Comparison of ENCODE assay signal across 1 cellular context in the genomic region with DNA sequence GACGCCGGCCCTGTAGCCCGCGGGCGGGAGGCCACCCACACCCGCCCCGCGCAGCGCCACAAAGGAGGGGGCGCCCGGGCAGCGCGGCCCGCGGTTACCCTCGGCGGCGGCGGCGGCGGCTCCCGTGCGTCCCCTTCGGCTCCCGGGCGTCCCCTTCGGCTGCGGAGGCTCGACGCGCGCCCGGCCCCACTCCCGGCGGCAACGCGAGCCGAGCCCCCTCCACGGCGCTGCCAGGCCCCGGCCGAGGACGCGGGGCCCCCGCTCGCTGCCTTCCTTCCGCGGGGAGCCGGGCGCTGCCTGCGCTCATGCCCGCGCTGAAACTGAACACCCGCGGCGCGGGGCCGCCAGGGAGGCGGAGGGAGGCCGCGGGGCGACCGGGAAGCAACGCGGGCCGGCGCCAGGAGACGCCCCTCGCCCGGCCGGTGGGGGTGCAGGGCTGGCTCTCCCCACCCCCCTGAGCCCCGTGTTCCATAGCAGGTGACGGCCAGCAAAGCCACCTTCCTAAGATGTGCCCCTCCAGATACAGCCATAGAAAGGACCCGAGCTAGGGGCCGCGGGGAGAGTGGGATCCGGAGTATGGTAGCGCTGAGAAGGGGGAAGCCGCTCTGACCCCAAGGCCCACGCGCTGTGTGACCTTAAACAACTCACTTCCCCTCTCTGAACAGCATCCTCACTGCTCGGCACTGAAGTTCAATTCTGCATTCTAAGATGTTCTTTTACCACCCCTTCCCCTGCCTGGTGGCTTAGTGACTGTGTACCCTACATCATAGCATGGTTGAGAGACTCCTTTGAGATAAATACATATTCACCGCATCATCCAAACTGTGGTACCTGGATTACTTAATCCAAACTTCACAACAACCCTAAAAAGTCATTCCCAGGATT.
TF ChIP-seq lines count a peak whose summit lies in the region.

No MANE protein-coding gene starts in this region.

TF ChIP-seq in HepG2, 621 proteins besides CTCF, POLR2A, EP300 and RAD21 (continued from another document and continues in another):
- TF ChIP-seq, protein P1, sequence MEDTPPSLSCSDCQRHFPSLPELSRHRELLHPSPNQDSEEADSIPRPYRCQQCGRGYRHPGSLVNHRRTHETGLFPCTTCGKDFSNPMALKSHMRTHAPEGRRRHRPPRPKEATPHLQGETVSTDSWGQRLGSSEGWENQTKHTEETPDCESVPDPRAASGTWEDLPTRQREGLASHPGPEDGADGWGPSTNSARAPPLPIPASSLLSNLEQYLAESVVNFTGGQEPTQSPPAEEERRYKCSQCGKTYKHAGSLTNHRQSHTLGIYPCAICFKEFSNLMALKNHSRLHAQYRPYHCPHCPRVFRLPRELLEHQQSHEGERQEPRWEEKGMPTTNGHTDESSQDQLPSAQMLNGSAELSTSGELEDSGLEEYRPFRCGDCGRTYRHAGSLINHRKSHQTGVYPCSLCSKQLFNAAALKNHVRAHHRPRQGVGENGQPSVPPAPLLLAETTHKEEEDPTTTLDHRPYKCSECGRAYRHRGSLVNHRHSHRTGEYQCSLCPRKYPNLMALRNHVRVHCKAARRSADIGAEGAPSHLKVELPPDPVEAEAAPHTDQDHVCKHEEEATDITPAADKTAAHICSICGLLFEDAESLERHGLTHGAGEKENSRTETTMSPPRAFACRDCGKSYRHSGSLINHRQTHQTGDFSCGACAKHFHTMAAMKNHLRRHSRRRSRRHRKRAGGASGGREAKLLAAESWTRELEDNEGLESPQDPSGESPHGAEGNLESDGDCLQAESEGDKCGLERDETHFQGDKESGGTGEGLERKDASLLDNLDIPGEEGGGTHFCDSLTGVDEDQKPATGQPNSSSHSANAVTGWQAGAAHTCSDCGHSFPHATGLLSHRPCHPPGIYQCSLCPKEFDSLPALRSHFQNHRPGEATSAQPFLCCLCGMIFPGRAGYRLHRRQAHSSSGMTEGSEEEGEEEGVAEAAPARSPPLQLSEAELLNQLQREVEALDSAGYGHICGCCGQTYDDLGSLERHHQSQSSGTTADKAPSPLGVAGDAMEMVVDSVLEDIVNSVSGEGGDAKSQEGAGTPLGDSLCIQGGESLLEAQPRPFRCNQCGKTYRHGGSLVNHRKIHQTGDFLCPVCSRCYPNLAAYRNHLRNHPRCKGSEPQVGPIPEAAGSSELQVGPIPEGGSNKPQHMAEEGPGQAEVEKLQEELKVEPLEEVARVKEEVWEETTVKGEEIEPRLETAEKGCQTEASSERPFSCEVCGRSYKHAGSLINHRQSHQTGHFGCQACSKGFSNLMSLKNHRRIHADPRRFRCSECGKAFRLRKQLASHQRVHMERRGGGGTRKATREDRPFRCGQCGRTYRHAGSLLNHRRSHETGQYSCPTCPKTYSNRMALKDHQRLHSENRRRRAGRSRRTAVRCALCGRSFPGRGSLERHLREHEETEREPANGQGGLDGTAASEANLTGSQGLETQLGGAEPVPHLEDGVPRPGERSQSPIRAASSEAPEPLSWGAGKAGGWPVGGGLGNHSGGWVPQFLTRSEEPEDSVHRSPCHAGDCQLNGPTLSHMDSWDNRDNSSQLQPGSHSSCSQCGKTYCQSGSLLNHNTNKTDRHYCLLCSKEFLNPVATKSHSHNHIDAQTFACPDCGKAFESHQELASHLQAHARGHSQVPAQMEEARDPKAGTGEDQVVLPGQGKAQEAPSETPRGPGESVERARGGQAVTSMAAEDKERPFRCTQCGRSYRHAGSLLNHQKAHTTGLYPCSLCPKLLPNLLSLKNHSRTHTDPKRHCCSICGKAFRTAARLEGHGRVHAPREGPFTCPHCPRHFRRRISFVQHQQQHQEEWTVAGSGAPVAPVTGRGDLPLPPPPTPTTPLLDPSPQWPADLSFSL (CRISPR knock-in tag; IDR thresholded peaks at IDR 0.05) = no peak
- TF ChIP-seq ZNF563 (CRISPR knock-in tag; IDR thresholded peaks at IDR 0.05) = peak; percentile 21; the same call in 1 of the 2 replicates
- no peak for TF ChIP-seq MED13 (CRISPR knock-in tag; IDR thresholded peaks at IDR 0.05)
- TF ChIP-seq MYNN (CRISPR knock-in tag; IDR thresholded peaks at IDR 0.05; ENCODE audit: low read depth) = 0 out of 2 replicates have a peak, but pooled peaks have one; percentile 34
- TF ChIP-seq KLF13 (CRISPR knock-in tag; IDR thresholded peaks at IDR 0.05) = no peak
- TF ChIP-seq ZNF75D (CRISPR knock-in tag; IDR thresholded peaks at IDR 0.05; ENCODE audit: borderline replicate concordance) = no peak
- TF ChIP-seq ZNF3 (CRISPR knock-in tag; IDR thresholded peaks at IDR 0.05) = no peak
- 0 out of 2 replicates have a peak, but pooled peaks have one; percentile 50 for TF ChIP-seq ARHGAP35 (CRISPR knock-in tag; IDR thresholded peaks at IDR 0.05; ENCODE audit: borderline replicate concordance)
- TF ChIP-seq ZNF317 (CRISPR knock-in tag; IDR thresholded peaks at IDR 0.05) = no peak
- TF ChIP-seq ELF4 (CRISPR knock-in tag; IDR thresholded peaks at IDR 0.05; ENCODE audit: borderline replicate concordance) = no peak
- 0 out of 2 replicates have a peak, but pooled peaks have one; percentile 53 for TF ChIP-seq KDM1A (CRISPR knock-in tag; IDR thresholded peaks at IDR 0.05)
- 0 out of 2 replicates have a peak, but pooled peaks have one; percentile 5 for TF ChIP-seq ZNF777 (CRISPR knock-in tag; IDR thresholded peaks at IDR 0.05)
- TF ChIP-seq, protein P2, sequence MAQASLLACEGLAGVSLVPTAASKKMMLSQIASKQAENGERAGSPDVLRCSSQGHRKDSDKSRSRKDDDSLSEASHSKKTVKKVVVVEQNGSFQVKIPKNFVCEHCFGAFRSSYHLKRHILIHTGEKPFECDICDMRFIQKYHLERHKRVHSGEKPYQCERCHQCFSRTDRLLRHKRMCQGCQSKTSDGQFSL (CRISPR knock-in tag; IDR thresholded peaks at IDR 0.05) = peak; percentile 36; the same call in 1 of the 2 replicates
- TF ChIP-seq ATF7-NPFF (CRISPR knock-in tag; IDR thresholded peaks at IDR 0.05; ENCODE audit: low read depth) = 0 out of 2 replicates have a peak, but pooled peaks have one; percentile 44
- TF ChIP-seq ZNF841 (CRISPR knock-in tag; IDR thresholded peaks at IDR 0.05; ENCODE audit: borderline replicate concordance) = no peak
- TF ChIP-seq RCOR2 (CRISPR knock-in tag; IDR thresholded peaks at IDR 0.05) = 0 out of 2 replicates have a peak, but pooled peaks have one; percentile 15
- TF ChIP-seq ZNF230 (CRISPR knock-in tag; IDR thresholded peaks at IDR 0.05) = no peak
- no peak for TF ChIP-seq MTA3 (CRISPR knock-in tag; IDR thresholded peaks at IDR 0.05)
- TF ChIP-seq, protein P3, sequence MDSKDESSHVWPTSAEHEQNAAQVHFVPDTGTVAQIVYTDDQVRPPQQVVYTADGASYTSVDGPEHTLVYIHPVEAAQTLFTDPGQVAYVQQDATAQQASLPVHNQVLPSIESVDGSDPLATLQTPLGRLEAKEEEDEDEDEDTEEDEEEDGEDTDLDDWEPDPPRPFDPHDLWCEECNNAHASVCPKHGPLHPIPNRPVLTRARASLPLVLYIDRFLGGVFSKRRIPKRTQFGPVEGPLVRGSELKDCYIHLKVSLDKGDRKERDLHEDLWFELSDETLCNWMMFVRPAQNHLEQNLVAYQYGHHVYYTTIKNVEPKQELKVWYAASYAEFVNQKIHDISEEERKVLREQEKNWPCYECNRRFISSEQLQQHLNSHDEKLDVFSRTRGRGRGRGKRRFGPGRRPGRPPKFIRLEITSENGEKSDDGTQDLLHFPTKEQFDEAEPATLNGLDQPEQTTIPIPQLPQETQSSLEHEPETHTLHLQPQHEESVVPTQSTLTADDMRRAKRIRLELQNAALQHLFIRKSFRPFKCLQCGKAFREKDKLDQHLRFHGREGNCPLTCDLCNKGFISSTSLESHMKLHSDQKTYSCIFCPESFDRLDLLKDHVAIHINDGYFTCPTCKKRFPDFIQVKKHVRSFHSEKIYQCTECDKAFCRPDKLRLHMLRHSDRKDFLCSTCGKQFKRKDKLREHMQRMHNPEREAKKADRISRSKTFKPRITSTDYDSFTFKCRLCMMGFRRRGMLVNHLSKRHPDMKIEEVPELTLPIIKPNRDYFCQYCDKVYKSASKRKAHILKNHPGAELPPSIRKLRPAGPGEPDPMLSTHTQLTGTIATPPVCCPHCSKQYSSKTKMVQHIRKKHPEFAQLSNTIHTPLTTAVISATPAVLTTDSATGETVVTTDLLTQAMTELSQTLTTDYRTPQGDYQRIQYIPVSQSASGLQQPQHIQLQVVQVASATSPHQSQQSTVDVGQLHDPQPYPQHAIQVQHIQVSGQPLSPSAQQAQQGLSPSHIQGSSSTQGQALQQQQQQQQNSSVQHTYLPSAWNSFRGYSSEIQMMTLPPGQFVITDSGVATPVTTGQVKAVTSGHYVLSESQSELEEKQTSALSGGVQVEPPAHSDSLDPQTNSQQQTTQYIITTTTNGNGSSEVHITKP (CRISPR knock-in tag; IDR thresholded peaks at IDR 0.05; ENCODE audit: low read depth) = 0 out of 2 replicates have a peak, but pooled peaks have one; percentile 29
- TF ChIP-seq, protein P4, sequence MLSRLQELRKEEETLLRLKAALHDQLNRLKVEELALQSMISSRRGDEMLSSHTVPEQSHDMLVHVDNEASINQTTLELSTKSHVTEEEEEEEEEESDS (CRISPR knock-in tag; IDR thresholded peaks at IDR 0.05; ENCODE audit: borderline replicate concordance) = no peak
- no peak for TF ChIP-seq AGO2 (optimal IDR thresholded peaks at IDR 0.05; ENCODE audit: low read depth, low read length)
- TF ChIP-seq ZBTB44 (CRISPR knock-in tag; IDR thresholded peaks at IDR 0.05) = no peak
- no peak for TF ChIP-seq ZNF784 (CRISPR knock-in tag; IDR thresholded peaks at IDR 0.05; ENCODE audit: borderline replicate concordance)
- no peak for TF ChIP-seq RFXAP (CRISPR knock-in tag; IDR thresholded peaks at IDR 0.05; ENCODE audit: borderline replicate concordance)
- TF ChIP-seq ARID2 (CRISPR knock-in tag; IDR thresholded peaks at IDR 0.05; ENCODE audit: borderline replicate concordance) = 0 out of 2 replicates have a peak, but pooled peaks have one; percentile 8
- TF ChIP-seq YEATS4 (CRISPR knock-in tag; IDR thresholded peaks at IDR 0.05; ENCODE audit: borderline replicate concordance) = no peak
- no peak for TF ChIP-seq MAFK (conservative IDR thresholded peaks at IDR 0.05 in 1 of 2, IDR thresholded peaks at IDR 0.05 in 1 of 2; ENCODE audit: low read length in 2 of 2)
- TF ChIP-seq MEIS2 (CRISPR knock-in tag; IDR thresholded peaks at IDR 0.05) = 0 out of 2 replicates have a peak, but pooled peaks have one; percentile 5
- TF ChIP-seq HNRNPLL (IDR thresholded peaks at IDR 0.05; ENCODE audit: low read depth, low read length, poor library complexity, severe bottlenecking) = peak; percentile 18
- TF ChIP-seq ZNF33A (CRISPR knock-in tag; IDR thresholded peaks at IDR 0.05; ENCODE audit: borderline replicate concordance) = no peak
- no peak for TF ChIP-seq TSC22D2 (CRISPR knock-in tag; IDR thresholded peaks at IDR 0.05; ENCODE audit: borderline replicate concordance)
- no peak for TF ChIP-seq ZNF724P (CRISPR knock-in tag; IDR thresholded peaks at IDR 0.05; ENCODE audit: borderline replicate concordance)
- peak; percentile 17 for TF ChIP-seq ZEB1 (IDR thresholded peaks at IDR 0.05; ENCODE audit: insufficient replicate concordance, low read depth)
- TF ChIP-seq HDAC2 (CRISPR knock-in tag; IDR thresholded peaks at IDR 0.05) = peak; percentile 22; the same call in 1 of the 2 replicates
- TF ChIP-seq GMEB1 (CRISPR knock-in tag; IDR thresholded peaks at IDR 0.05; ENCODE audit: borderline replicate concordance) = no peak
- peak; percentile 86 for TF ChIP-seq ZMYM3 (CRISPR knock-in tag; IDR thresholded peaks at IDR 0.05)
- TF ChIP-seq, protein P5, sequence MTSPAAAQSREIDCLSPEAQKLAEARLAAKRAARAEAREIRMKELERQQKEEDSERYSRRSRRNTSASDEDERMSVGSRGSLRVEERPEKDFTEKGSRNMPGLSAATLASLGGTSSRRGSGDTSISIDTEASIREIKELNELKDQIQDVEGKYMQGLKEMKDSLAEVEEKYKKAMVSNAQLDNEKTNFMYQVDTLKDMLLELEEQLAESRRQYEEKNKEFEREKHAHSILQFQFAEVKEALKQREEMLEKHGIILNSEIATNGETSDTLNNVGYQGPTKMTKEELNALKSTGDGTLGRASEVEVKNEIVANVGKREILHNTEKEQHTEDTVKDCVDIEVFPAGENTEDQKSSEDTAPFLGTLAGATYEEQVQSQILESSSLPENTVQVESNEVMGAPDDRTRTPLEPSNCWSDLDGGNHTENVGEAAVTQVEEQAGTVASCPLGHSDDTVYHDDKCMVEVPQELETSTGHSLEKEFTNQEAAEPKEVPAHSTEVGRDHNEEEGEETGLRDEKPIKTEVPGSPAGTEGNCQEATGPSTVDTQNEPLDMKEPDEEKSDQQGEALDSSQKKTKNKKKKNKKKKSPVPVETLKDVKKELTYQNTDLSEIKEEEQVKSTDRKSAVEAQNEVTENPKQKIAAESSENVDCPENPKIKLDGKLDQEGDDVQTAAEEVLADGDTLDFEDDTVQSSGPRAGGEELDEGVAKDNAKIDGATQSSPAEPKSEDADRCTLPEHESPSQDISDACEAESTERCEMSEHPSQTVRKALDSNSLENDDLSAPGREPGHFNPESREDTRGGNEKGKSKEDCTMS (CRISPR knock-in tag; conservative IDR thresholded peaks at IDR 0.05) = no peak
